ENCODE assay signal across 1 cellular context in the genomic region with DNA sequence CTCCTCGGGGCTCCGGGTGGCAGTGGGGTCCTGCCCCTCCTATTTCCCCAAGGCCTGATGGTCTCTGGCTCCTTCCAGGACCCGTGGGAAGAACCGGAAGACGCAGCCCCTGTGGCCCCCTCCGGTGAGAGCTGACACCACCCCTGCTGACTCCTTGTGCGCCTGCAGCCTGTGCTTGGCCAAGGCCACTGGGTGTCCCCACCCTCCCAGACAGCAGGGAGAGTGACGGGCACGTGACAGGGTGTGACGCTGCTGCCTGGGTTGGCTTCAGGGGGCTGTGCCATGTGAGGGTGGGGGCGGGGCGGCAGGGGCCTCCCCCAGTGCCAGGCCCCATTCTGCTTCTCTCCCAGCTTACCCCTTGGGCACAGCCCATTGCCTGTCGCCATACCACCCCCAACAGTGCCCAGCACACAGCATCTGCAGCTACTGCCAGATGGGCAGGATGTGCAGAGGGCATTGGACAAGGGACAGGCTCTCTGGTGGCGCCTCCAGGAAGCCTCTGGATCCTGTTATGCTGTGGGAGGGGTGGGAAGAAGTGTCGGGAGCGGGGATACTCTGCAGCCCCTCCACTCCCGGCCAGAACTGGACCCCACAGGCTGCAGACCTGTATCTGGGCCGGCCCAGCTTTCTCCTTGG.
TF ChIP-seq lines count a peak whose summit lies in the region.

No MANE protein-coding gene starts in this region.

TF ChIP-seq in HepG2, 621 proteins besides CTCF, POLR2A, EP300 and RAD21 (continued from another document and continues in another):
- TF ChIP-seq ZNF468 (CRISPR knock-in tag; IDR thresholded peaks at IDR 0.05): no peak
- no peak for TF ChIP-seq ZNF878 (CRISPR knock-in tag; IDR thresholded peaks at IDR 0.05)
- TF ChIP-seq SP140L (CRISPR knock-in tag; IDR thresholded peaks at IDR 0.05; ENCODE audit: borderline replicate concordance): no peak
- TF ChIP-seq ZBTB4 (CRISPR knock-in tag; IDR thresholded peaks at IDR 0.05; ENCODE audit: borderline replicate concordance): no peak
- TF ChIP-seq IRF9 (CRISPR knock-in tag; IDR thresholded peaks at IDR 0.05; ENCODE audit: borderline replicate concordance): no peak
- TF ChIP-seq SKI (IDR thresholded peaks at IDR 0.05; ENCODE audit: partially characterized antibody): no peak
- TF ChIP-seq, protein P1, sequence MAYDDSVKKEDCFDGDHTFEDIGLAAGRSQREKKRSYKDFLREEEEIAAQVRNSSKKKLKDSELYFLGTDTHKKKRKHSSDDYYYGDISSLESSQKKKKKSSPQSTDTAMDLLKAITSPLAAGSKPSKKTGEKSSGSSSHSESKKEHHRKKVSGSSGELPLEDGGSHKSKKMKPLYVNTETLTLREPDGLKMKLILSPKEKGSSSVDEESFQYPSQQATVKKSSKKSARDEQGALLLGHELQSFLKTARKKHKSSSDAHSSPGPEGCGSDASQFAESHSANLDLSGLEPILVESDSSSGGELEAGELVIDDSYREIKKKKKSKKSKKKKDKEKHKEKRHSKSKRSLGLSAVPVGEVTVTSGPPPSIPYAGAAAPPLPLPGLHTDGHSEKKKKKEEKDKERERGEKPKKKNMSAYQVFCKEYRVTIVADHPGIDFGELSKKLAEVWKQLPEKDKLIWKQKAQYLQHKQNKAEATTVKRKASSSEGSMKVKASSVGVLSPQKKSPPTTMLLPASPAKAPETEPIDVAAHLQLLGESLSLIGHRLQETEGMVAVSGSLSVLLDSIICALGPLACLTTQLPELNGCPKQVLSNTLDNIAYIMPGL (CRISPR knock-in tag; IDR thresholded peaks at IDR 0.05; ENCODE audit: borderline replicate concordance in 1 of 2, low read depth in 1 of 2): 0 out of 4 replicates have a peak, but pooled peaks of 1 of the 2 experiments have one; percentile 27
- no peak for TF ChIP-seq SNAPC5 (CRISPR knock-in tag; IDR thresholded peaks at IDR 0.05; ENCODE audit: borderline replicate concordance)
- TF ChIP-seq FOXP1 (IDR thresholded peaks at IDR 0.05): no peak
- TF ChIP-seq FOXP1 (CRISPR knock-in tag; IDR thresholded peaks at IDR 0.05): no peak
- TF ChIP-seq, protein P2, sequence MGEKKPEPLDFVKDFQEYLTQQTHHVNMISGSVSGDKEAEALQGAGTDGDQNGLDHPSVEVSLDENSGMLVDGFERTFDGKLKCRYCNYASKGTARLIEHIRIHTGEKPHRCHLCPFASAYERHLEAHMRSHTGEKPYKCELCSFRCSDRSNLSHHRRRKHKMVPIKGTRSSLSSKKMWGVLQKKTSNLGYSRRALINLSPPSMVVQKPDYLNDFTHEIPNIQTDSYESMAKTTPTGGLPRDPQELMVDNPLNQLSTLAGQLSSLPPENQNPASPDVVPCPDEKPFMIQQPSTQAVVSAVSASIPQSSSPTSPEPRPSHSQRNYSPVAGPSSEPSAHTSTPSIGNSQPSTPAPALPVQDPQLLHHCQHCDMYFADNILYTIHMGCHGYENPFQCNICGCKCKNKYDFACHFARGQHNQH (CRISPR knock-in tag; IDR thresholded peaks at IDR 0.05): no peak
- TF ChIP-seq ZNF235 (CRISPR knock-in tag; IDR thresholded peaks at IDR 0.05; ENCODE audit: borderline replicate concordance): no peak
- TF ChIP-seq ZNF260 (CRISPR knock-in tag; IDR thresholded peaks at IDR 0.05; ENCODE audit: borderline replicate concordance, low read depth): no peak
- TF ChIP-seq ZNF563 (CRISPR knock-in tag; IDR thresholded peaks at IDR 0.05): no peak
- TF ChIP-seq ZNF30 (CRISPR knock-in tag; IDR thresholded peaks at IDR 0.05): no peak
- TF ChIP-seq ARNT2 (CRISPR knock-in tag; IDR thresholded peaks at IDR 0.05; ENCODE audit: low read depth): no peak
- no peak for TF ChIP-seq TOPORS (CRISPR knock-in tag; IDR thresholded peaks at IDR 0.05)
- no peak for TF ChIP-seq SOX6 (IDR thresholded peaks at IDR 0.05)
- no peak for TF ChIP-seq SOX6 (CRISPR knock-in tag; IDR thresholded peaks at IDR 0.05)
- TF ChIP-seq, protein P3, sequence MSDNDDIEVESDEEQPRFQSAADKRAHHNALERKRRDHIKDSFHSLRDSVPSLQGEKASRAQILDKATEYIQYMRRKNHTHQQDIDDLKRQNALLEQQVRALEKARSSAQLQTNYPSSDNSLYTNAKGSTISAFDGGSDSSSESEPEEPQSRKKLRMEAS (IDR thresholded peaks at IDR 0.05): peak; percentile 26; the same call in 1 of the 2 replicates
- TF ChIP-seq, protein P4, sequence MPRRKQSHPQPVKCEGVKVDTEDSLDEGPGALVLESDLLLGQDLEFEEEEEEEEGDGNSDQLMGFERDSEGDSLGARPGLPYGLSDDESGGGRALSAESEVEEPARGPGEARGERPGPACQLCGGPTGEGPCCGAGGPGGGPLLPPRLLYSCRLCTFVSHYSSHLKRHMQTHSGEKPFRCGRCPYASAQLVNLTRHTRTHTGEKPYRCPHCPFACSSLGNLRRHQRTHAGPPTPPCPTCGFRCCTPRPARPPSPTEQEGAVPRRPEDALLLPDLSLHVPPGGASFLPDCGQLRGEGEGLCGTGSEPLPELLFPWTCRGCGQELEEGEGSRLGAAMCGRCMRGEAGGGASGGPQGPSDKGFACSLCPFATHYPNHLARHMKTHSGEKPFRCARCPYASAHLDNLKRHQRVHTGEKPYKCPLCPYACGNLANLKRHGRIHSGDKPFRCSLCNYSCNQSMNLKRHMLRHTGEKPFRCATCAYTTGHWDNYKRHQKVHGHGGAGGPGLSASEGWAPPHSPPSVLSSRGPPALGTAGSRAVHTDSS (CRISPR knock-in tag; conservative IDR thresholded peaks at IDR 0.05): no peak
- TF ChIP-seq HNF4A (CRISPR knock-in tag; IDR thresholded peaks at IDR 0.05): no peak
- TF ChIP-seq ETV5 (CRISPR knock-in tag; IDR thresholded peaks at IDR 0.05; ENCODE audit: borderline replicate concordance): no peak
- TF ChIP-seq HOXA9 (CRISPR knock-in tag; IDR thresholded peaks at IDR 0.05; ENCODE audit: borderline replicate concordance): no peak
- TF ChIP-seq, protein P5, sequence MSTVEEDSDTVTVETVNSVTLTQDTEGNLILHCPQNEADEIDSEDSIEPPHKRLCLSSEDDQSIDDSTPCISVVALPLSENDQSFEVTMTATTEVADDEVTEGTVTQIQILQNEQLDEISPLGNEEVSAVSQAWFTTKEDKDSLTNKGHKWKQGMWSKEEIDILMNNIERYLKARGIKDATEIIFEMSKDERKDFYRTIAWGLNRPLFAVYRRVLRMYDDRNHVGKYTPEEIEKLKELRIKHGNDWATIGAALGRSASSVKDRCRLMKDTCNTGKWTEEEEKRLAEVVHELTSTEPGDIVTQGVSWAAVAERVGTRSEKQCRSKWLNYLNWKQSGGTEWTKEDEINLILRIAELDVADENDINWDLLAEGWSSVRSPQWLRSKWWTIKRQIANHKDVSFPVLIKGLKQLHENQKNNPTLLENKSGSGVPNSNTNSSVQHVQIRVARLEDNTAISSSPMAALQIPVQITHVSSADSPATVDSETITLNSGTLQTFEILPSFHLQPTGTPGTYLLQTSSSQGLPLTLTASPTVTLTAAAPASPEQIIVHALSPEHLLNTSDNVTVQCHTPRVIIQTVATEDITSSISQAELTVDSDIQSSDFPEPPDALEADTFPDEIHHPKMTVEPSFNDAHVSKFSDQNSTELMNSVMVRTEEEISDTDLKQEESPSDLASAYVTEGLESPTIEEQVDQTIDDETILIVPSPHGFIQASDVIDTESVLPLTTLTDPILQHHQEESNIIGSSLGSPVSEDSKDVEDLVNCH (CRISPR knock-in tag; IDR thresholded peaks at IDR 0.05): no peak
- TF ChIP-seq ZNF44 (CRISPR knock-in tag; IDR thresholded peaks at IDR 0.05): no peak
- 0 out of 2 replicates have a peak, but pooled peaks have one; percentile 25 for TF ChIP-seq MAZ (IDR thresholded peaks at IDR 0.05; ENCODE audit: borderline replicate concordance, low read depth, low read length)
- no peak for TF ChIP-seq MAZ (CRISPR knock-in tag; IDR thresholded peaks at IDR 0.05; ENCODE audit: low read depth)
- TF ChIP-seq AHR (CRISPR knock-in tag; IDR thresholded peaks at IDR 0.05): peak; percentile 24; the same call in 1 of the 2 replicates
- TF ChIP-seq, protein P6, sequence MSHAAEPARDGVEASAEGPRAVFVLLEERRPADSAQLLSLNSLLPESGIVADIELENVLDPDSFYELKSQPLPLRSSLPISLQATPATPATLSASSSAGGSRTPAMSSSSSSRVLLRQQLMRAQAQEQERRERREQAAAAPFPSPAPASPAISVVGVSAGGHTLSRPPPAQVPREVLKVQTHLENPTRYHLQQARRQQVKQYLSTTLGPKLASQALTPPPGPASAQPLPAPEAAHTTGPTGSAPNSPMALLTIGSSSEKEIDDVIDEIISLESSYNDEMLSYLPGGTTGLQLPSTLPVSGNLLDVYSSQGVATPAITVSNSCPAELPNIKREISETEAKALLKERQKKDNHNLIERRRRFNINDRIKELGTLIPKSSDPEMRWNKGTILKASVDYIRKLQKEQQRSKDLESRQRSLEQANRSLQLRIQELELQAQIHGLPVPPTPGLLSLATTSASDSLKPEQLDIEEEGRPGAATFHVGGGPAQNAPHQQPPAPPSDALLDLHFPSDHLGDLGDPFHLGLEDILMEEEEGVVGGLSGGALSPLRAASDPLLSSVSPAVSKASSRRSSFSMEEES (CRISPR knock-in tag; IDR thresholded peaks at IDR 0.05): peak; percentile 50; the same call in 1 of the 2 replicates
- no peak for TF ChIP-seq ADNP (CRISPR knock-in tag; IDR thresholded peaks at IDR 0.05)
- TF ChIP-seq CBX5 (CRISPR knock-in tag; IDR thresholded peaks at IDR 0.05; ENCODE audit: borderline replicate concordance): no peak
- TF ChIP-seq ZNF607 (CRISPR knock-in tag; IDR thresholded peaks at IDR 0.05; ENCODE audit: borderline replicate concordance): no peak
- no peak for TF ChIP-seq FOXP4 (CRISPR knock-in tag; IDR thresholded peaks at IDR 0.05)
- TF ChIP-seq ZNF75D (CRISPR knock-in tag; IDR thresholded peaks at IDR 0.05; ENCODE audit: borderline replicate concordance): no peak
- peak; percentile 58 for TF ChIP-seq GABPB1 (CRISPR knock-in tag; IDR thresholded peaks at IDR 0.05)
- no peak for TF ChIP-seq PAXIP1 (CRISPR knock-in tag; conservative IDR thresholded peaks at IDR 0.05)
- 0 out of 2 replicates have a peak, but pooled peaks have one; percentile 24 for TF ChIP-seq YEATS2 (CRISPR knock-in tag; IDR thresholded peaks at IDR 0.05; ENCODE audit: borderline replicate concordance)
- no peak for TF ChIP-seq ASH2L (IDR thresholded peaks at IDR 0.05; ENCODE audit: insufficient read length, low read depth, low read length)
